Comparison of ENCODE assay signal across 8 cellular contexts in genomic region chr21:33948096-33948950, GRCh38. TPM values are rescaled to one million over a fixed set of nuclear protein-coding genes. Genes with fewer than 3 reads are reported as not detected.
DNase-seq lines count a peak whose midpoint lies in the region; ATAC-seq and TF ChIP-seq lines count a peak whose summit lies in the region.

No MANE protein-coding gene starts in this region.

- H3K36me3 ChIP-seq in OCI-LY1 (ENCODE audit: insufficient read depth, low read length) = no peaks in the 10 kb centered on the region
- no peaks in the 10 kb centered on the region for H3K36me3 ChIP-seq in stomach smooth muscle (ENCODE audit: control insufficient read depth in 2 of 2, insufficient read depth in 2 of 2, low read length in 2 of 2)

- TF ChIP-seq CTCF in CD14-positive monocyte (IDR thresholded peaks at IDR 0.05) (no peak), HL-60 (IDR thresholded peaks at IDR 0.05; ENCODE audit: insufficient read depth, low read length) (no peak), OCI-LY1 (IDR thresholded peaks at IDR 0.05; ENCODE audit: low read length) (no peak), nephron (IDR thresholded peaks at IDR 0.05; ENCODE audit: unreplicated experiment in 3 of 3) (no peak)

- H3K27ac Mint-ChIP-seq in CD14-positive monocyte (peak overlapping the region; percentile 88 to 97 (median 91)), nephron (peak overlapping the region; percentile 85 to 91 (median 89))

- H3K27me3 ChIP-seq in HL-60 (ENCODE audit: insufficient read depth, poor library complexity, severe bottlenecking) (no peaks in the 10 kb centered on the region), OCI-LY1 (ENCODE audit: insufficient read depth, low read length) (no peaks in the 10 kb centered on the region), stomach smooth muscle (ENCODE audit: control insufficient read depth in 1 of 2, insufficient read depth in 2 of 2, low read length in 2 of 2) (no peaks in the 10 kb centered on the region)

- H3F3A ChIP-seq in OCI-LY1 (ENCODE audit: insufficient read depth, low read length) = no peaks in the 10 kb centered on the region

- no peaks in the 10 kb centered on the region for H3K79me2 ChIP-seq in OCI-LY1 (ENCODE audit: insufficient read depth, low read length)

- ATAC-seq in GM19455 (IDR thresholded peaks at IDR 0.05; ENCODE audit: unreplicated experiment) (peak; percentile 54), esophagus mucosa (peak; percentile 60)

- H4K20me1 ChIP-seq in OCI-LY1 (ENCODE audit: insufficient read depth, low read length) = no peaks in the 10 kb centered on the region

- H3K4me3 ChIP-seq in HL-60 (replicated peaks; ENCODE audit: insufficient read depth, low read length) = no peak overlapping the region
- peak overlapping the region; percentile 47 for H3K4me3 ChIP-seq in OCI-LY1 (ENCODE audit: low read depth, low read length, poor library complexity, severe bottlenecking)
- H3K4me3 ChIP-seq in stomach smooth muscle (ENCODE audit: low read length in 2 of 2) = peak overlapping the region; percentile 42 to 58

- H3K9me2 ChIP-seq in OCI-LY1 (ENCODE audit: low read depth, low read length) = no peaks in the 10 kb centered on the region

- peaks cover 0 to 12% (median 3%) of the 10 kb centered on the region in 7 donors for H3K9me3 Mint-ChIP-seq in CD14-positive monocyte
- H3K9me3 Mint-ChIP-seq in nephron = peaks cover 4% of the 10 kb centered on the region

- H3K4me1 ChIP-seq in OCI-LY1 (ENCODE audit: insufficient read depth, low read length, severe bottlenecking) = peaks cover 65% of the 10 kb centered on the region
- peaks cover 25% of the 10 kb centered on the region for H3K4me1 ChIP-seq in stomach smooth muscle (ENCODE audit: control insufficient read depth, insufficient read depth, low read length)

- intact Hi-C loops in CD14-positive monocyte (cut with micrococcal nuclease) = loop anchor here in 1 of 2 donors (10.0 kb wide), 1 partner anchor 76 kb away; no protein-coding TSS in a partner anchor

- H3K9ac ChIP-seq in OCI-LY1 (ENCODE audit: low read length) (peak overlapping the region; percentile 63), stomach smooth muscle (ENCODE audit: low read length in 2 of 2) (peak overlapping the region; percentile 46 to 51)

- H3K9me3 ChIP-seq in OCI-LY1 (ENCODE audit: low read length) (peaks cover 5% of the 10 kb centered on the region), stomach smooth muscle (ENCODE audit: control insufficient read depth in 2 of 2, low read length in 2 of 2) (no peaks in the 10 kb centered on the region)

- H3K4me1 Mint-ChIP-seq in CD14-positive monocyte = peaks cover 41% of the 10 kb centered on the region
- H3K4me1 Mint-ChIP-seq in nephron = peaks cover 18% of the 10 kb centered on the region

- H3K27ac ChIP-seq in HL-60 (replicated peaks) = peak overlapping the region; percentile 75
- H3K27ac ChIP-seq in OCI-LY1 (ENCODE audit: low read depth, low read length, poor library complexity, severe bottlenecking) = peak overlapping the region; percentile 98
- peak overlapping the region; percentile 90 for H3K27ac ChIP-seq in stomach smooth muscle (ENCODE audit: low read length)

- peaks cover 2 to 5% (median 2%) of the 10 kb centered on the region in 3 donors for H3K27me3 Mint-ChIP-seq in CD14-positive monocyte (ENCODE audit: low read depth in 3 of 3)
- H3K27me3 Mint-ChIP-seq in nephron (ENCODE audit: low read depth) = no peaks in the 10 kb centered on the region

- H3K36me3 Mint-ChIP-seq in CD14-positive monocyte = peaks cover 2 to 7% of the 10 kb centered on the region in 2 donors
- H3K36me3 Mint-ChIP-seq in nephron (ENCODE audit: low read depth) = peaks cover 18% of the 10 kb centered on the region

- H3K4me3 Mint-ChIP-seq in CD14-positive monocyte (peak overlapping the region; percentile 50 to 80), nephron (peak overlapping the region; percentile 0 to 56 (median 18))

- no peak overlapping the region for H2AFZ ChIP-seq in OCI-LY1 (ENCODE audit: low read length)

- DNase-seq in CD14-positive monocyte (ENCODE audit: low spot score) (peak; percentile 66), HL-60 (ENCODE audit: low read depth in 1 of 2, low spot score in 1 of 2) (peak in 1 of 2 experiments; percentile 79)
- DNase-seq in activated T-cell treated with anti-CD3 and anti-CD28 coated beads, Interleukin-2, amount 50 U/mL, for 1 hour = peak; percentile 77

- H3K4me2 ChIP-seq in OCI-LY1 (ENCODE audit: low read length) = peak overlapping the region; percentile 62

RNA-seq across cellular contexts. Expression of gene ATP5PO, which starts 32.7 kb away (rescaled TPM):
- polyA plus RNA-seq in CD14-positive monocyte = 100 to 1,000 TPM; 393 to 397 TPM
- total RNA-seq in esophagus mucosa = 236 TPM
